Comparison of ENCODE assay signal across 8 cellular contexts in the genomic region with DNA sequence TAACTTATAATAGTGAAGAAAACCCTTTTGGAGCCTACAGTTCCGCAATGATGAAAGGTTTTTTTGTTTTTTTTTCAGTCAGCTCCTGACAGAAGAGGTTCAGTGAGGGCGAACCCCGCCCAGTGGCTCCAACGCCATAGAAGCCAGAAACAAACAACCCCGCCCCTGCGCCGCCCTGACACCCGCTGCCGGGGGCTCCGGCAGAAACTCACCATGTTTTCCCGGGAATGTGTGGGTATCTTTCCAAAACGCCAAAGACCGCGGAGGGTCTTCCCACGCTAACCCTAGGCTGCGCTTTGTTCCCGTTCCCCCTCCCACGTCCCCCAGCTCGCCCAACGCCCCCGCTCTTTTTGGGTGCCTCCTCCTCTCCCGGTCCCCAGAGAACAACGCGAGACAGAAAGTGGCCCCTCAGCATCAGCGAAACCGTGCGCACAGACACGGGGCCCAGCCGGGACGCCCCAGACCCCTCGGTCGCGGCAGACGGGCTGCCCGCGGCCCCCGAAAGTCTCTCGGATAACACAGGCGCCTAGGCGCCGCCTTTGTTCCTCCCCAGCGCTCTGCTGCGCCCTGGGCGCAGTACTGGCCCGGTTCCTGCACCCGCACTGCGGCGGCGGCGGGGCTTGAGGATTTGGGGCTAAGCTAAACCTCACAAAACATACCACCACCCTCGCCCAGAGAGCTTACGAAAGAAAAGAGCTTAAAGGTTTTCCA. TPM values are rescaled to one million over a fixed set of nuclear protein-coding genes. Genes with fewer than 3 reads are reported as not detected.
DNase-seq lines count a peak whose midpoint lies in the region; ATAC-seq and TF ChIP-seq lines count a peak whose summit lies in the region.

No MANE protein-coding gene starts in this region.

- H3K4me1 ChIP-seq in lower lobe of right lung, result peaks cover 12% of the 10 kb centered on the region

- H3K36me3 ChIP-seq in lower lobe of right lung, result peaks cover 34% of the 10 kb centered on the region

- intact Hi-C loops in dorsolateral prefrontal cortex (cut with DNase I), result loop anchor here (1.0 to 10.0 kb wide), 5 partner anchors 46 to 126 kb away; a partner anchor contains a TSS
- intact Hi-C loops in lower lobe of right lung (cut with DNase I), result no loop called here

- no peaks in the 10 kb centered on the region for H3K27me3 ChIP-seq in dorsolateral prefrontal cortex
- H3K27me3 ChIP-seq in lower lobe of right lung (ENCODE audit: low read depth), result no peaks in the 10 kb centered on the region

- peak; percentile 18 for ATAC-seq in GM18499 (IDR thresholded peaks at IDR 0.05; ENCODE audit: insufficient read depth, unreplicated experiment)
- peak; percentile 33 for ATAC-seq in HG02973 (IDR thresholded peaks at IDR 0.05; ENCODE audit: unreplicated experiment)
- peak; percentile 89 to 93 for ATAC-seq in lower lobe of right lung

- H3K27ac ChIP-seq in dorsolateral prefrontal cortex (peak overlapping the region; percentile 98 to 100 (median 100)), lower lobe of right lung (peak overlapping the region; percentile 100)

- DNase-seq in 8988T, result peak; percentile 20
- peak; percentile 43 for DNase-seq in NCI-H2171 (lab: John Stamatoyannopoulos, UW)
- DNase-seq in activated CD4-positive, alpha-beta T cell treated with anti-CD3 and anti-CD28 coated beads, Interleukin-2, amount 50 U/mL, for 48 hours, result peak; percentile 77 to 84
- DNase-seq in dorsolateral prefrontal cortex, result peak; percentile 60 to 83 (median 77)
- peak; percentile 92 for DNase-seq in lower lobe of right lung
- DNase-seq in stimulated activated CD4-positive, alpha-beta T cell treated with anti-CD3 and anti-CD28 coated beads, TNF-alpha, amount 100 ng/mL, for 24 hours (ENCODE audit: low read depth in 3 of 3), result peak; percentile 45 to 73 (median 51)

- TF ChIP-seq CTCF in dorsolateral prefrontal cortex (IDR thresholded peaks at IDR 0.05 in 54 of 56, conservative IDR thresholded peaks at IDR 0.05 in 2 of 56; ENCODE audit: low read depth in 1 of 56, partially characterized antibody in 56 of 56) (peak in 10 of 56 donors; percentile 7 to 37 (median 12)), lower lobe of right lung (IDR thresholded peaks at IDR 0.05) (no peak)

- H3K4me3 ChIP-seq in dorsolateral prefrontal cortex, result peak overlapping the region; percentile 62 to 100 (median 98)
- peak overlapping the region; percentile 91 for H3K4me3 ChIP-seq in lower lobe of right lung

- no peaks in the 10 kb centered on the region for H3K9me3 ChIP-seq in lower lobe of right lung

RNA-seq across cellular contexts. Expression of a gene that starts 0.5 kb away (rescaled TPM):
- 1,000 to 10,000 TPM in 11 of 120 experiments, 100 to 1,000 TPM in 109; 197 to 1,976 (median 609) TPM for total RNA-seq in dorsolateral prefrontal cortex
- total RNA-seq in lower lobe of right lung, result 120 TPM

RNA-seq across cellular contexts. Expression of a gene that starts 57.2 kb away (rescaled TPM):
- 1,000 to 10,000 TPM in 116 of 120 experiments, 100 to 1,000 TPM in 4; 810 to 2,486 (median 1,574) TPM for total RNA-seq in dorsolateral prefrontal cortex
- 575 TPM for total RNA-seq in lower lobe of right lung

Comparison
In these comparisons a context has a peak if more than half of its experiments do, and no peak if none do; other contexts are left out.
1. Peak in every context shown above with its lines: DNase-seq, ATAC-seq, H3K4me3 ChIP-seq and H3K27ac ChIP-seq.
2. DNase-seq: peak in every context shown above with its lines; median percentile 92 in lower lobe of right lung; 80 in activated CD4-positive, alpha-beta T cell treated with anti-CD3 and anti-CD28 coated beads, Interleukin-2, amount 50 U/mL, for 48 hours; 77 in dorsolateral prefrontal cortex; 51 in stimulated activated CD4-positive, alpha-beta T cell treated with anti-CD3 and anti-CD28 coated beads, TNF-alpha, amount 100 ng/mL, for 24 hours; 43 in NCI-H2171; 20 in 8988T.
3. ATAC-seq: peak in every context shown above with its lines; median percentile 91 in lower lobe of right lung; 33 in HG02973; 18 in GM18499.